ENCODE assay signal across 14 cellular contexts in the genomic region with DNA sequence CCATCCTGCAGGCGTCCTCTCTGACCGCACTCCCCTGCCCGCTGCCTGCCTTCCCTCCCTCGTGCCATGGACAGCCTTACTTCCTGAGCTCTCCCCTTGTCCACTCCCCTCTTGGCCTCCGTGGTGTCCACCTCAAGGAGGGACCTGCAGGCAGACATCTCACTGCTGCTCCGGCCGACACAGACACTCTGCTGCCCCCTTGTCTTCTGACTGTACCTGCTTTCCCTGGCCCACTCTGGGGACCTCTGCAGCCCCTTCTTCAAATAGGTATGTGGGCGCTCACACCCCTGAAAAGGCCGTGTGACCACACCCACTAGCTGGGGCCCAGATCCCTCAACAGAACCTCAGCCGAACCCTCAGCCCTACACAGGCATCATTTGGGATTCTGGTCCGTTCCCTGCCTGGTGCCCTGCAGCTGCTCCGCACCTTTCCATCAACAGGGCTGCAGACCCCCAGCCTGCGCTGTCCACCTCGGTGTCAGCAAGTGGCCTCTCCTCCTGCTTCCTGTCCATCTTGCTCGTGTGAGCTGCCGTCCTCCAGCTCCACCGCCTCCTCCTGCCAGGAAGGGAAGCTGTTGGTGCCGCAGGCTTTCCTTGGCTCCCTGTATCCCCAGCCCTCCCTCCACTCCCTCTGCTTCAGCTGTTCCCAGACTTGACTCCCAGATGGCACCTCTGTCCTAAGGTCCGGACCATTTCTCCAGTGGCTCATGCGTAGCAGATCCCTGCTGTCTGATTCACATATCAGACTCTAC.
"Had no signal": no experiment of that assay in that cellular context is flagged by ENCODE, and none has a peak within 500 bp of the region (broad histone marks: within the 10 kb centered on the region; RNA-seq: fewer than 3 reads in every experiment).

No MANE protein-coding gene starts in this region.

- H3K4me1 Mint-ChIP-seq: activated naive CD8-positive, alpha-beta T cell treated with anti-CD3 and anti-CD28 coated beads for 36 hours; natural killer cell had no signal

- H3K27ac ChIP-seq: suprapubic skin had no signal

- ATAC-seq: activated CD4-positive, CD25-positive, alpha-beta regulatory T cell treated with anti-CD3 and anti-CD28 coated beads, Interleukin-2, amount 50 U/mL, for 24 hours; mucosa of descending colon; natural killer cell; stimulated activated naive CD8-positive, alpha-beta T cell treated with anti-CD3 and anti-CD28 coated beads, Interleukin-15, Interleukin-2, amounts not matched to agents 100 U/mL and 50 U/mL, for 24 hours had no signal

- H3K27me3 ChIP-seq: suprapubic skin, uterus had no signal

- H3K9me3 Mint-ChIP-seq: activated naive CD8-positive, alpha-beta T cell treated with anti-CD3 and anti-CD28 coated beads for 36 hours; dendritic cell treated with granulocyte-macrophage colony-stimulating factor and Interleukin-4, amounts not matched to agents 40 ng/mL and 50 ng/mL, for 4 days; natural killer cell had no signal

- H3K36me3 ChIP-seq: suprapubic skin, uterus had no signal

- DNase-seq: activated CD4-positive, alpha-beta T cell treated with anti-CD3 and anti-CD28 coated beads, Interleukin-2, amount 50 U/mL, for 4 hours; activated gamma-delta T cell; activated naive CD8-positive, alpha-beta T cell treated with anti-CD3 and anti-CD28 coated beads for 36 hours; activated T-cell treated with anti-CD3 and anti-CD28 coated beads, Interleukin-2, amount 50 U/mL, for 1 hour; cerebellar nuclear complex; hypothalamus; mucosa of descending colon; natural killer cell; stimulated activated CD4-positive, alpha-beta T cell treated with anti-CD3 and anti-CD28 coated beads, Interleukin-2, amount 100 ng/mL, for 48 hours; stimulated activated naive CD8-positive, alpha-beta T cell treated with anti-CD3 and anti-CD28 coated beads, Interleukin-15, Interleukin-2, amounts not matched to agents 100 U/mL and 50 U/mL, for 24 hours; uterus had no signal

- H3K4me3 Mint-ChIP-seq: activated naive CD8-positive, alpha-beta T cell treated with anti-CD3 and anti-CD28 coated beads for 36 hours; dendritic cell treated with granulocyte-macrophage colony-stimulating factor and Interleukin-4, amounts not matched to agents 40 ng/mL and 50 ng/mL, for 4 days; natural killer cell had no signal

- H3K9me3 ChIP-seq: mucosa of descending colon, suprapubic skin, uterus had no signal

- H3K4me3 ChIP-seq: mucosa of descending colon, suprapubic skin, uterus had no signal

- H3K27ac Mint-ChIP-seq: activated naive CD8-positive, alpha-beta T cell treated with anti-CD3 and anti-CD28 coated beads for 36 hours; dendritic cell treated with granulocyte-macrophage colony-stimulating factor and Interleukin-4, amounts not matched to agents 40 ng/mL and 50 ng/mL, for 4 days; natural killer cell had no signal

- H3K36me3 Mint-ChIP-seq: activated naive CD8-positive, alpha-beta T cell treated with anti-CD3 and anti-CD28 coated beads for 36 hours; natural killer cell had no signal
